In the genomic region with DNA sequence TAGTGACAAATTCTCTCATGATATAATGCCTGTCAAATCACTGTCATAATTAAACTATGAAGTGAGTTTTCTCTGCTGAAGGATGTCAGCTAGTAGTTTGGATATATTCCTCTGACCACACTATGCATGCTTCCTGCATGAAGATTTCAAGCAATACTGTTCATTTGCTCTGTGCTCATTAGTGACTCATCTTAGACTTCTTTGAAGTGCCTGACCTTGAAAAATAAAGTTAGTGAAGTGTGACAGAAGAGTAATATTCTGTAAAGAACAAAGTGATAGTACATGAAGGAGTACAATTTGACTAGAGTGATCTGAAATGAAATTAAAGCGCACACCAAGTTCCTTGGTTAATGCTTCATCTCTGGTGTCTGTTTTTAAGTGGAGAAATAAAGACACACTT, we compare ENCODE assay signal across 29 cellular contexts.
"Had no signal": no experiment of that assay in that cellular context is flagged by ENCODE, and none has a peak within 500 bp of the region (broad histone marks: within the 10 kb centered on the region; RNA-seq: fewer than 3 reads in every experiment).

No MANE protein-coding gene starts in this region.

- ATAC-seq: activated CD4-positive, alpha-beta T cell treated with anti-CD3 and anti-CD28 coated beads for 36 hours; activated CD4-positive, CD25-positive, alpha-beta regulatory T cell treated with anti-CD3 and anti-CD28 coated beads, Interleukin-2, amount 50 U/mL, for 24 hours; activated CD8-positive, alpha-beta T cell treated with anti-CD3 and anti-CD28 coated beads, Interleukin-2, amount 10 ng/mL, durations not matched to agents 7 days and 5 days had no signal

- DNase-seq: activated CD4-positive, alpha-beta T cell treated with anti-CD3 and anti-CD28 coated beads for 36 hours; activated CD4-positive, alpha-beta T cell treated with anti-CD3 and anti-CD28 coated beads, Interleukin-2, amount 10 ng/mL, durations not matched to agents 7 days and 5 days; activated CD4-positive, alpha-beta T cell treated with anti-CD3 and anti-CD28 coated beads, Interleukin-2, amount 50 U/mL, for 48 hours; activated CD8-positive, alpha-beta T cell treated with anti-CD3 and anti-CD28 coated beads, Interleukin-2, amount 10 ng/mL, durations not matched to agents 7 days and 5 days; activated gamma-delta T cell; activated naive CD4-positive, alpha-beta T cell treated with Interleukin-2 at 50 U/mL for 16 hours; activated naive CD8-positive, alpha-beta T cell treated with anti-CD3 and anti-CD28 coated beads, Interleukin-2, amount 10 ng/mL, durations not matched to agents 7 days and 5 days; activated T-cell treated with anti-CD3 and anti-CD28 coated beads, Interleukin-2, amount 50 U/mL, for 24 hours; amygdala; caudate nucleus; MM.1S; NCI-H1092 treated with DMSO at 0.1 percent for 48 hours; NCI-H1417; NCI-H146; NCI-H187; NCI-H2029 treated with DMSO at 0.1 percent for 48 hours; NCI-H2107; NCI-H2171; NCI-H510A; NCI-H526; NCI-H748 treated with DMSO at 0.1 percent for 48 hours; NK-92 treated with Interleukin-12 subunit alpha and Interleukin-12 subunit beta, amount 100 ng/mL, for 24 hours; PC-9; Right ventricle myocardium superior; SJCRH30 had no signal

- H3K27ac ChIP-seq: ascending aorta, KMS-11, PC-9, SJCRH30, SK-N-MC had no signal

- H3K27me3 ChIP-seq: ascending aorta, SJCRH30 had no signal

- H3K4me1 ChIP-seq: ascending aorta, SJCRH30 had no signal
